Comparison of ENCODE assay signal across 1 cellular context in genomic region chr10:79927111-79927828, GRCh38.
A peak's percentile ranks its signal among the peaks of the same experiment; 100 is the strongest.
TF ChIP-seq lines count a peak whose summit lies in the region.

No MANE protein-coding gene starts in this region.

TF ChIP-seq in HepG2, 621 proteins besides CTCF, POLR2A, EP300 and RAD21 (continued from another document):
- TF ChIP-seq ZNF609 (CRISPR knock-in tag; IDR thresholded peaks at IDR 0.05; ENCODE audit: borderline replicate concordance) (0 out of 2 replicates have a peak, but pooled peaks have one; percentile 42), ELF3 (CRISPR knock-in tag; IDR thresholded peaks at IDR 0.05) (peak; percentile 54), ZBTB25 (CRISPR knock-in tag; IDR thresholded peaks at IDR 0.05) (peak; percentile 59; the same call in 1 of the 2 replicates), SMYD3 (CRISPR knock-in tag; IDR thresholded peaks at IDR 0.05) (no peak), ZNF879 (CRISPR knock-in tag; IDR thresholded peaks at IDR 0.05) (no peak), MED1 (CRISPR knock-in tag; IDR thresholded peaks at IDR 0.05) (peak; percentile 77), ZNF878 (CRISPR knock-in tag; IDR thresholded peaks at IDR 0.05) (0 out of 2 replicates have a peak, but pooled peaks have one; percentile 47), FOXJ3 (CRISPR knock-in tag; IDR thresholded peaks at IDR 0.05; ENCODE audit: borderline replicate concordance) (peak; percentile 64; the same call in 1 of the 2 replicates), ZNF607 (CRISPR knock-in tag; IDR thresholded peaks at IDR 0.05; ENCODE audit: borderline replicate concordance) (0 out of 2 replicates have a peak, but pooled peaks have one; percentile 40), HMGA1 (CRISPR knock-in tag; conservative IDR thresholded peaks at IDR 0.05) (no peak), SOX5 (CRISPR knock-in tag; IDR thresholded peaks at IDR 0.05; ENCODE audit: borderline replicate concordance) (peak; percentile 63; the same call in 1 of the 2 replicates), FOXK1 (CRISPR knock-in tag; IDR thresholded peaks at IDR 0.05; ENCODE audit: borderline replicate concordance, low read depth) (peak; percentile 36; the same call in 1 of the 2 replicates), RBAK (CRISPR knock-in tag; IDR thresholded peaks at IDR 0.05) (no peak), HMG20A (CRISPR knock-in tag; IDR thresholded peaks at IDR 0.05; ENCODE audit: borderline replicate concordance) (peak; percentile 36; the same call in 1 of the 2 replicates), NFYC (CRISPR knock-in tag; IDR thresholded peaks at IDR 0.05) (peak; percentile 53; the same call in 1 of the 2 replicates), GPBP1L1 (CRISPR knock-in tag; IDR thresholded peaks at IDR 0.05) (no peak), SRSF1 (optimal IDR thresholded peaks at IDR 0.05; ENCODE audit: low read depth, low read length) (no peak), SOX6 (IDR thresholded peaks at IDR 0.05) (no peak), SOX6 (CRISPR knock-in tag; IDR thresholded peaks at IDR 0.05) (peak; percentile 36), ELF1 (CRISPR knock-in tag; IDR thresholded peaks at IDR 0.05) (0 out of 2 replicates have a peak, but pooled peaks have one; percentile 28), ZSCAN22 (CRISPR knock-in tag; IDR thresholded peaks at IDR 0.05) (no peak), AHDC1 (CRISPR knock-in tag; IDR thresholded peaks at IDR 0.05; ENCODE audit: borderline replicate concordance) (0 out of 2 replicates have a peak, but pooled peaks have one; percentile 25), ETV5 (CRISPR knock-in tag; IDR thresholded peaks at IDR 0.05; ENCODE audit: borderline replicate concordance) (0 out of 2 replicates have a peak, but pooled peaks have one; percentile 25), CENPT (CRISPR knock-in tag; IDR thresholded peaks at IDR 0.05; ENCODE audit: low read depth) (no peak), KDM3A (CRISPR knock-in tag; IDR thresholded peaks at IDR 0.05; ENCODE audit: low read depth) (0 out of 2 replicates have a peak, but pooled peaks have one; percentile 54), FOXA1 (IDR thresholded peaks at IDR 0.05) (no peak), FOXA1 (CRISPR knock-in tag; IDR thresholded peaks at IDR 0.05) (peak; percentile 24; the same call in 1 of the 2 replicates), U2AF2 (IDR thresholded peaks at IDR 0.05; ENCODE audit: low read depth, low read length) (no peak), ZBTB7B (CRISPR knock-in tag; IDR thresholded peaks at IDR 0.05) (peak; percentile 48; the same call in 1 of the 2 replicates), ZNF574 (CRISPR knock-in tag; IDR thresholded peaks at IDR 0.05) (peak; percentile 66), ZFP37 (CRISPR knock-in tag; IDR thresholded peaks at IDR 0.05; ENCODE audit: borderline replicate concordance) (0 out of 2 replicates have a peak, but pooled peaks have one; percentile 59), RCOR2 (CRISPR knock-in tag; IDR thresholded peaks at IDR 0.05) (peak; percentile 42; the same call in 1 of the 2 replicates), SMAD9 (CRISPR knock-in tag; IDR thresholded peaks at IDR 0.05) (no peak)
